10 cellular contexts compared by ENCODE assay signal in the genomic region with DNA sequence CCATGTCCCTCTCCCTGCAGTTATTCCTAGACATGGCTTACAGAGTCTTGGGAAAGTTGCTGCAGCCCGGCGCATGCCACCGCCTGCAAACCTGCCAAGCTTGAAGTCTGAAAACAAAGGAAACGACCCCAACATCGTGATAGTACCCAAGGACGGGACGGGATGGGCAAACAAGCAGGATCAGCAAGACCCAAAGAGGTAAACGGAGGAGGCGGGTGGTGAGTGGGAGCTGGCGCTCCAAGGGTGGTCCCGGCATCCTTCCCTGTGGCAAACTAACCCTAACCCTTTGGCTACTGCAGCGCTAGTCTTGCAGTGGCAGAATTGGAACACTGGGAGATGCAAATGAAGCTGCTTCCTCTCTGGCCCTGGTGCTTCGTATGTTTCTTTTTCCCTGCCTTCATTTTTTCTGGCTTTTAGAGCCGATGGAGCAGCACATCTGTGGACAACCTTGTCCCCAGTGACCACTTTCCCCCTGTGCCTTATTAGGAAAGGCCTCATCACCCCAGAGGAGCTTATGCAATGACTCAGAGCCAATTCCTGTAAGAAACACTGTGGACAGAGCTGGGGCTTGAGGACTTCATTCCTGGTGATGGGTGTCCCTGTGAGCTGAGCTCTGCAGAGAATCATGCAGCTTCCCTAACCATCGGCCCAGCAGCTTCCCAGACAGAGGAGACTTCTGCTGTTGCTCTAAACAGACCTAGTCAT. TPM values are rescaled to one million over a fixed set of nuclear protein-coding genes. Genes with fewer than 3 reads are reported as not detected.
DNase-seq lines count a peak whose midpoint lies in the region; ATAC-seq and TF ChIP-seq lines count a peak whose summit lies in the region.
"Had no signal": no experiment of that assay in that cellular context is flagged by ENCODE, and none has a peak within 500 bp of the region (broad histone marks: within the 10 kb centered on the region; RNA-seq: fewer than 3 reads in every experiment).

No MANE protein-coding gene starts in this region.

- DNase-seq in T-helper 2 cell treated with Interferon-gamma antibody and Interleukin-4, amounts not matched to agents 5 μg/mL and 100 μg/mL, for 36 hours (ENCODE audit: low spot score) = no peak
- DNase-seq in T-helper 2 cell = no peak
- no peak for DNase-seq in activated naive CD8-positive, alpha-beta T cell treated with anti-CD3 and anti-CD28 coated beads, Interleukin-2, amount 50 U/mL, for 24 hours
- no peak for DNase-seq in heart right ventricle
- DNase-seq in smooth muscle cell of the brain vasculature (ENCODE audit: low read depth, low spot score) = peak; percentile 44
- DNase-seq in stimulated activated CD8-positive, alpha-beta memory T cell treated with anti-CD3 and anti-CD28 coated beads, Interleukin-4, amount 100 ng/mL, for 48 hours = no peak
- DNase-seq in NOMO-1 (lab: John Stamatoyannopoulos, UW; ENCODE audit: unreplicated experiment in 2 of 2) = no peak
- DNase-seq in ecto neural progenitor cell (ENCODE audit: low spot score) = no peak
- DNase-seq: cerebellar nuclear complex, naive B cell had no signal

- H3K4me1 ChIP-seq in heart right ventricle = peaks cover 5 to 83% (median 43%) of the 10 kb centered on the region in 9 donors

- H3K4me3 ChIP-seq in heart right ventricle = no peak overlapping the region

- H3K36me3 ChIP-seq in heart right ventricle = peaks cover 0 to 79% (median 20%) of the 10 kb centered on the region in 9 donors

- peaks cover 42% of the 10 kb centered on the region for H3K36me3 Mint-ChIP-seq in T-helper 2 cell treated with Interferon-gamma antibody and Interleukin-4, amounts not matched to agents 5 μg/mL and 100 μg/mL, for 36 hours (ENCODE audit: low read depth)
- peaks cover 42% of the 10 kb centered on the region for H3K36me3 Mint-ChIP-seq in activated naive CD8-positive, alpha-beta T cell treated with anti-CD3 and anti-CD28 coated beads, Interleukin-2, amount 50 U/mL, for 24 hours (ENCODE audit: low read depth)

- 77 to 79% methylated on average over 15 of the region's 15 CpGs for WGBS in heart right ventricle, 2 donors

- intact Hi-C loops in heart right ventricle (cut with DNase I) = loop anchor here in 1 of 10 donors (10.0 kb wide), 1 partner anchor 68 kb away; no protein-coding TSS in a partner anchor

- peak overlapping the region in 4 of 10 donors; percentile 23 to 57 (median 38) for H3K27ac ChIP-seq in heart right ventricle

- no peak overlapping the region for H3K4me3 Mint-ChIP-seq in T-helper 2 cell treated with Interferon-gamma antibody and Interleukin-4, amounts not matched to agents 5 μg/mL and 100 μg/mL, for 36 hours
- H3K4me3 Mint-ChIP-seq in activated naive CD8-positive, alpha-beta T cell treated with anti-CD3 and anti-CD28 coated beads, Interleukin-2, amount 50 U/mL, for 24 hours = no peak overlapping the region
- H3K4me3 Mint-ChIP-seq: naive B cell had no signal

- H3K27me3 Mint-ChIP-seq in T-helper 2 cell treated with Interferon-gamma antibody and Interleukin-4, amounts not matched to agents 5 μg/mL and 100 μg/mL, for 36 hours (ENCODE audit: low read depth) = no peaks in the 10 kb centered on the region
- no peaks in the 10 kb centered on the region for H3K27me3 Mint-ChIP-seq in activated naive CD8-positive, alpha-beta T cell treated with anti-CD3 and anti-CD28 coated beads, Interleukin-2, amount 50 U/mL, for 24 hours
- H3K27me3 Mint-ChIP-seq: naive B cell had no signal

- no peak for TF ChIP-seq CTCF in heart right ventricle (IDR thresholded peaks at IDR 0.05)

- H3K27ac Mint-ChIP-seq in T-helper 2 cell treated with Interferon-gamma antibody and Interleukin-4, amounts not matched to agents 5 μg/mL and 100 μg/mL, for 36 hours = peak overlapping the region; percentile 31
- H3K27ac Mint-ChIP-seq in activated naive CD8-positive, alpha-beta T cell treated with anti-CD3 and anti-CD28 coated beads, Interleukin-2, amount 50 U/mL, for 24 hours = no peak overlapping the region

- H3K27me3 ChIP-seq in heart right ventricle = no peaks in the 10 kb centered on the region

- peak; percentile 9 for ATAC-seq in activated naive CD8-positive, alpha-beta T cell treated with anti-CD3 and anti-CD28 coated beads, Interleukin-2, amount 50 U/mL, for 24 hours
- peak in 7 of 8 donors; percentile 28 to 74 (median 45) for ATAC-seq in heart right ventricle

- H3K9me3 Mint-ChIP-seq in T-helper 2 cell treated with Interferon-gamma antibody and Interleukin-4, amounts not matched to agents 5 μg/mL and 100 μg/mL, for 36 hours = no peaks in the 10 kb centered on the region
- no peaks in the 10 kb centered on the region for H3K9me3 Mint-ChIP-seq in activated naive CD8-positive, alpha-beta T cell treated with anti-CD3 and anti-CD28 coated beads, Interleukin-2, amount 50 U/mL, for 24 hours
- H3K9me3 Mint-ChIP-seq: naive B cell had no signal

- H3K4me1 Mint-ChIP-seq in T-helper 2 cell treated with Interferon-gamma antibody and Interleukin-4, amounts not matched to agents 5 μg/mL and 100 μg/mL, for 36 hours (ENCODE audit: low read depth) = peaks cover 25% of the 10 kb centered on the region
- peaks cover 19% of the 10 kb centered on the region for H3K4me1 Mint-ChIP-seq in activated naive CD8-positive, alpha-beta T cell treated with anti-CD3 and anti-CD28 coated beads, Interleukin-2, amount 50 U/mL, for 24 hours

- H3K9me3 ChIP-seq in heart right ventricle = no peaks in the 10 kb centered on the region

RNA-seq across cellular contexts. Expression of a gene that starts 38.9 kb away (rescaled TPM):
- 100 to 1,000 TPM; 107 to 153 (median 132) TPM for total RNA-seq in heart right ventricle
- 10 to 100 TPM; 26.4 to 77.1 TPM for polyA plus RNA-seq in heart right ventricle
